Comparison of ENCODE assay signal across 10 cellular contexts in genomic region chr6:6962086-6962485, GRCh38.
"Had no signal": no experiment of that assay in that cellular context is flagged by ENCODE, and none has a peak within 500 bp of the region (broad histone marks: within the 10 kb centered on the region; RNA-seq: fewer than 3 reads in every experiment).

No MANE protein-coding gene starts in this region.

- H2AFZ ChIP-seq: GM23248, GM23338 had no signal

- H3K36me3 ChIP-seq: HAP-1 had no signal

- H3K27ac ChIP-seq: GM23248 had no signal

- H3K4me2 ChIP-seq: GM23338 had no signal

- H3K4me3 ChIP-seq: GM23248, GM23338, HAP-1 had no signal

- H3K9ac ChIP-seq: GM23248 had no signal

- DNase-seq: GM23248, GOT3, H7, H9, HCEC 1CT, HFFc6 had no signal

- H3K4me1 ChIP-seq: HAP-1 had no signal

- FAIRE-seq: H1, H54 had no signal

- H3K9me3 ChIP-seq: HAP-1 had no signal
